Comparison of ENCODE assay signal across 11 cellular contexts in genomic region chr22:41417622-41418390, GRCh38. TPM values are rescaled to one million over a fixed set of nuclear protein-coding genes. Genes with fewer than 3 reads are reported as not detected.
DNase-seq lines count a peak whose midpoint lies in the region; ATAC-seq and TF ChIP-seq lines count a peak whose summit lies in the region.
"Had no signal": no experiment of that assay in that cellular context is flagged by ENCODE, and none has a peak within 500 bp of the region (broad histone marks: within the 10 kb centered on the region; RNA-seq: fewer than 3 reads in every experiment).

No MANE protein-coding gene starts in this region.

- H3K9me3 ChIP-seq in Peyer's patch, result no peaks in the 10 kb centered on the region

- peak overlapping the region in 1 of 4 donors; percentile 13 for H3K4me3 ChIP-seq in Peyer's patch

- ATAC-seq in esophagus mucosa, result peak; percentile 31
- no peak for ATAC-seq in GM19035 (IDR thresholded peaks at IDR 0.05; ENCODE audit: unreplicated experiment)
- ATAC-seq in HG02642 (IDR thresholded peaks at IDR 0.05; ENCODE audit: poor library complexity, unreplicated experiment), result no peak
- no peak for ATAC-seq in GM18909 (IDR thresholded peaks at IDR 0.05; ENCODE audit: poor library complexity, unreplicated experiment)

- H3K4me1 ChIP-seq in Peyer's patch, result peaks cover 3 to 46% (median 18%) of the 10 kb centered on the region in 4 donors

- no peaks in the 10 kb centered on the region for H3K36me3 ChIP-seq in Peyer's patch

- DNase-seq in Peyer's patch (peak in 2 of 3 donors; percentile 88 to 90), mesenteric fat pad (ENCODE audit: low spot score) (peak; percentile 95), NCI-H146 (lab: John Stamatoyannopoulos, UW) (no peak)
- DNase-seq: NCI-H345, T1000 had no signal

- peak; percentile 40 to 76 for TF ChIP-seq POLR2A in Peyer's patch (IDR thresholded peaks at IDR 0.05)

- TF ChIP-seq CTCF in Peyer's patch (IDR thresholded peaks at IDR 0.05), result no peak

- no peaks in the 10 kb centered on the region for H3K27me3 ChIP-seq in Peyer's patch

- H3K27ac ChIP-seq in Peyer's patch (peak overlapping the region; percentile 38 to 91 (median 76)), temporal lobe (ENCODE audit: low read depth, low read length) (peak overlapping the region; percentile 98)
- H3K27ac ChIP-seq: HL-60 had no signal

RNA-seq across cellular contexts. Expression of gene TOB2, which starts 28.8 kb away (rescaled TPM):
- total RNA-seq in Peyer's patch (10 to 100 TPM; 18.2 to 78.6 (median 74.4) TPM), esophagus mucosa (19.6 TPM), mesenteric fat pad (82.4 TPM), temporal lobe (12.5 TPM)

RNA-seq across cellular contexts. Expression of gene TEF, which starts 36.1 kb away (rescaled TPM):
- 10 to 100 TPM in 3 of 4 donors, 1 to 10 TPM in 1; 6.6 to 42.2 (median 27.0) TPM for total RNA-seq in Peyer's patch
- 12.5 TPM for total RNA-seq in esophagus mucosa
- total RNA-seq in mesenteric fat pad, result 15.6 TPM
- 6.1 TPM for total RNA-seq in temporal lobe

RNA-seq across cellular contexts. Expression of gene PHF5A, which starts 50.7 kb away (rescaled TPM):
- total RNA-seq in Peyer's patch, result 10 to 100 TPM; 20.6 to 31.3 (median 23.0) TPM
- total RNA-seq in esophagus mucosa, result 39.2 TPM
- 35.9 TPM for total RNA-seq in mesenteric fat pad
- 25.6 TPM for total RNA-seq in temporal lobe

RNA-seq across cellular contexts. Expression of gene ACO2, which starts 51.1 kb away (rescaled TPM):
- total RNA-seq in Peyer's patch (100 to 1,000 TPM; 115 to 394 (median 356) TPM), esophagus mucosa (66.5 TPM), mesenteric fat pad (109 TPM), temporal lobe (72.5 TPM)
